8 cellular contexts compared by ENCODE assay signal in genomic region chr3:123642182-123642956, GRCh38. TPM values are rescaled to one million over a fixed set of nuclear protein-coding genes. Genes with fewer than 3 reads are reported as not detected.
DNase-seq lines count a peak whose midpoint lies in the region; ATAC-seq, FAIRE-seq and TF ChIP-seq lines count a peak whose summit lies in the region.

No MANE protein-coding gene starts in this region.

- no peaks in the 10 kb centered on the region for H3K4me1 ChIP-seq in CD8-positive, alpha-beta memory T cell (ENCODE audit: insufficient read depth, low read length)
- peaks cover 0 to 27% of the 10 kb centered on the region in 2 donors for H3K4me1 ChIP-seq in muscle layer of duodenum (ENCODE audit: control insufficient read depth in 1 of 2, insufficient read depth in 2 of 2, low read length in 2 of 2)

- no peak overlapping the region for H3K4me3 Mint-ChIP-seq in CD8-positive, alpha-beta memory T cell

- no peak overlapping the region for H3K27ac Mint-ChIP-seq in CD8-positive, alpha-beta memory T cell

- peaks cover 3 to 9% of the 10 kb centered on the region in 2 donors for H3K27me3 Mint-ChIP-seq in CD8-positive, alpha-beta memory T cell

- no peaks in the 10 kb centered on the region for H3K4me1 Mint-ChIP-seq in CD8-positive, alpha-beta memory T cell

- H3K9me3 ChIP-seq in CD8-positive, alpha-beta memory T cell (ENCODE audit: low read length): no peaks in the 10 kb centered on the region
- no peaks in the 10 kb centered on the region for H3K9me3 ChIP-seq in muscle layer of duodenum (ENCODE audit: control insufficient read depth in 1 of 2, low read length in 2 of 2)

- peak; percentile 97 for ATAC-seq in HG03354 (IDR thresholded peaks at IDR 0.05; ENCODE audit: poor library complexity, severe bottlenecking, unreplicated experiment)

- peak; percentile 89 for FAIRE-seq in GM19239 (lab: Jason Lieb, UNC)

- CTCF ChIA-PET in CD8-positive, alpha-beta memory T cell (lab: Charles Lee): interaction anchor here (1.1 to 1.2 kb wide), 3 partner anchors 10 to 16 kb away, joined by 4 to 5 read pairs (median 4); no protein-coding TSS in a partner anchor

- DNase-seq in CD8-positive, alpha-beta memory T cell: peak in 3 of 5 donors; percentile 6 to 35 (median 8)
- peak; percentile 75 for DNase-seq in GM19239 (ENCODE audit: insufficient read length, low spot score)
- peak; percentile 72 to 74 for DNase-seq in NCI-H526 (lab: John Stamatoyannopoulos, UW)
- DNase-seq in activated CD4-positive, alpha-beta T cell treated with anti-CD3 and anti-CD28 coated beads, Interleukin-2, amount 50 U/mL, for 24 hours (ENCODE audit: low read depth in 1 of 2, low spot score in 1 of 2): peak; percentile 11 to 13
- DNase-seq in epithelial cell of esophagus (ENCODE audit: low read depth): peak; percentile 83
- peak; percentile 85 for DNase-seq in stromal cell of bone marrow (ENCODE audit: low read depth)

- TF ChIP-seq CTCF in epithelial cell of esophagus (IDR thresholded peaks at IDR 0.05; ENCODE audit: insufficient read depth, low read depth, low read length, missing control alignments): peak; percentile 84

- no peaks in the 10 kb centered on the region for H3K36me3 Mint-ChIP-seq in CD8-positive, alpha-beta memory T cell

- no peak overlapping the region for H3K27ac ChIP-seq in CD8-positive, alpha-beta memory T cell (ENCODE audit: low read depth, low read length)
- H3K27ac ChIP-seq in muscle layer of duodenum (ENCODE audit: low read length): peak overlapping the region; percentile 76

- POLR2A ChIA-PET in CD8-positive, alpha-beta memory T cell (lab: Charles Lee): no interaction called here

- no peak overlapping the region for H3K4me3 ChIP-seq in CD8-positive, alpha-beta memory T cell (ENCODE audit: low read length)
- no peak overlapping the region for H3K4me3 ChIP-seq in epithelial cell of esophagus (ENCODE audit: low read length)
- no peak overlapping the region for H3K4me3 ChIP-seq in muscle layer of duodenum (ENCODE audit: low read depth in 1 of 2, low read length in 2 of 2)

- no peaks in the 10 kb centered on the region for H3K27me3 ChIP-seq in CD8-positive, alpha-beta memory T cell (ENCODE audit: insufficient read depth, low read length, poor library complexity, severe bottlenecking)
- no peaks in the 10 kb centered on the region for H3K27me3 ChIP-seq in muscle layer of duodenum (ENCODE audit: low read depth, low read length)

- no peaks in the 10 kb centered on the region for H3K9me3 Mint-ChIP-seq in CD8-positive, alpha-beta memory T cell

- no peaks in the 10 kb centered on the region for H3K36me3 ChIP-seq in CD8-positive, alpha-beta memory T cell (ENCODE audit: insufficient read depth, low read length)
- peaks cover 10 to 20% of the 10 kb centered on the region in 2 donors for H3K36me3 ChIP-seq in muscle layer of duodenum (ENCODE audit: control insufficient read depth in 1 of 2, insufficient read depth in 2 of 2, low read length in 2 of 2)

RNA-seq across cellular contexts. Expression of gene HACD2, which starts 57.5 kb away (rescaled TPM):
- total RNA-seq in CD8-positive, alpha-beta memory T cell: 10 to 100 TPM; 33.0 to 33.3 TPM
- 25.9 TPM for polyA plus RNA-seq in CD8-positive, alpha-beta memory T cell

Comparison
In these comparisons a context has a peak if more than half of its experiments do, and no peak if none do; other contexts are left out.
1. DNase-seq: peak in every context shown above with its lines; median percentile 85 in stromal cell of bone marrow; 83 in epithelial cell of esophagus; 75 in GM19239; 73 in NCI-H526; 12 in activated CD4-positive, alpha-beta T cell treated with anti-CD3 and anti-CD28 coated beads, Interleukin-2, amount 50 U/mL, for 24 hours; 8 in CD8-positive, alpha-beta memory T cell.